ENCODE assay signal across 21 cellular contexts in the genomic region with DNA sequence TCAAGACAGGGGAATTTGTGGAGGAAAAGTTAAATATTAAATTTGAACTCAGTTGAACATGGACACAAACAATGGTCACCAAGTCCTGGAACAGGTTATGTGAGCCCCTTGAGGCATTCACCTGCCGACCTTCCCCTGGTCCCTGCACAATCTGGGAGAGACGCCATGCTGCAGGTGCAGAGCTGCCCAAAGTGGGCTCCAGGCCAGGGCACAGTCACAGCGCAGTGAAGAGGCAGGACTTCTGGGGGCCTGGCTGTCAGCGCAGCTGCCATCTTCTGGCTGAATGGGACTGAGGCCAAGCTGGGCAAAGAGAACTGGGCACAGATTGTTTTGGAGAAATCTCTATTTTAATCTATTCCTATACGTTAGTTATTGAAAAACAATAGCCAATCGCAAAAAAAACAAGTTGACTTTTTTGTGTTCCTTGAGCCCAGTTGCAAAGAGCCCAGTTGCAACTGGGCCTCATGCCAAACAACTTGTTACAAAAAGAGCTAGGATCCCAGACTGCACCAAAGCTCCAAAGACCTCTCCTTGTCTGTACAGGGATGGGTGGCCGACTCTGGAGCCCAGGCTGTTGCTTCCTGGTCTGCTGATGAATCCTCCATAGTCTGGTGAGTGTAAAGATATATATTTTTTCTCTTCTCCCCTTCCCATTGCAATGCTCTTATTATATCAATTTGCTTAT. TPM values are rescaled to one million over a fixed set of nuclear protein-coding genes. Genes with fewer than 3 reads are reported as not detected.
DNase-seq lines count a peak whose midpoint lies in the region; ATAC-seq and TF ChIP-seq lines count a peak whose summit lies in the region.
"Had no signal": no experiment of that assay in that cellular context is flagged by ENCODE, and none has a peak within 500 bp of the region (broad histone marks: within the 10 kb centered on the region; RNA-seq: fewer than 3 reads in every experiment).

No MANE protein-coding gene starts in this region.

- no peaks in the 10 kb centered on the region for H3K4me1 Mint-ChIP-seq in activated CD4-positive, alpha-beta T cell treated with anti-CD3 and anti-CD28 coated beads, Interleukin-2, amount 10 ng/mL, durations not matched to agents 24 days and 14 days
- H3K4me1 Mint-ChIP-seq in memory B cell = peaks cover 16% of the 10 kb centered on the region

- no peak for TF ChIP-seq CTCF in thyroid gland (IDR thresholded peaks at IDR 0.05)
- TF ChIP-seq CTCF in omental fat pad (IDR thresholded peaks at IDR 0.05) = no peak

- peaks cover 26% of the 10 kb centered on the region for H3K9me3 Mint-ChIP-seq in activated CD4-positive, alpha-beta T cell treated with anti-CD3 and anti-CD28 coated beads, Interleukin-2, amount 10 ng/mL, durations not matched to agents 24 days and 14 days
- H3K9me3 Mint-ChIP-seq in memory B cell = peaks cover 11% of the 10 kb centered on the region

- peaks cover 24 to 29% of the 10 kb centered on the region in 2 donors for H3K4me1 ChIP-seq in thyroid gland

- ATAC-seq in memory B cell (ENCODE audit: low read depth) (no peak), omental fat pad (ENCODE audit: low FRiP score) (no peak), GM18511 (IDR thresholded peaks at IDR 0.05; ENCODE audit: unreplicated experiment) (no peak), HG03457 (IDR thresholded peaks at IDR 0.05; ENCODE audit: unreplicated experiment) (no peak)

- H3K27ac ChIP-seq in thyroid gland = no peak overlapping the region

- peak; percentile 26 for DNase-seq in activated CD4-positive, alpha-beta T cell treated with anti-CD3 and anti-CD28 coated beads, Interleukin-2, amount 10 ng/mL, durations not matched to agents 24 days and 14 days
- DNase-seq in activated CD4-positive, alpha-beta T cell treated with anti-CD3 and anti-CD28 coated beads, Interleukin-2, amount 50 U/mL, for 4 hours = no peak
- DNase-seq in NCI-H774 (lab: John Stamatoyannopoulos, UW) = peak; percentile 58
- DNase-seq in memory B cell (ENCODE audit: low spot score in 2 of 2) = no peak
- DNase-seq in thyroid gland = peak; percentile 57 to 64
- no peak for DNase-seq in omental fat pad (ENCODE audit: low spot score)
- DNase-seq: activated naive CD4-positive, alpha-beta T cell; effector CD8-positive, alpha-beta T cell; H9; IMR-90; MM.1S; NCI-H1694 treated with DMSO at 0.1 percent for 48 hours; NCI-H510A; occipital lobe; sigmoid colon; stimulated activated naive CD4-positive, alpha-beta T cell treated with Interleukin-2 at 50 U/mL for 16 hours; transverse colon had no signal

- no peak overlapping the region for H3K4me3 ChIP-seq in thyroid gland (replicated peaks in 1 of 3)
- H3K4me3 ChIP-seq: BLaER1 treated with 17β-estradiol and CSF1 and Interleukin-3, amounts not matched to agents 10 nM and 100 nM had no signal

- no peaks in the 10 kb centered on the region for H3K36me3 ChIP-seq in thyroid gland
- H3K36me3 ChIP-seq: transverse colon had no signal

- intact Hi-C loops in activated CD4-positive, alpha-beta T cell treated with anti-CD3 and anti-CD28 coated beads, Interleukin-2, amount 10 ng/mL, durations not matched to agents 24 days and 14 days (cut with micrococcal nuclease) = loop anchor here (10.0 kb wide), 1 partner anchor 482 kb away; the partner anchor contains the start of gene ZNF431
- intact Hi-C loops in thyroid gland (cut with DNase I) = no loop called here

- no peak for TF ChIP-seq POLR2A in thyroid gland (IDR thresholded peaks at IDR 0.05)

- no peak overlapping the region for H3K27ac Mint-ChIP-seq in activated CD4-positive, alpha-beta T cell treated with anti-CD3 and anti-CD28 coated beads, Interleukin-2, amount 10 ng/mL, durations not matched to agents 24 days and 14 days
- H3K27ac Mint-ChIP-seq in memory B cell = no peak overlapping the region

- no peaks in the 10 kb centered on the region for H3K27me3 ChIP-seq in thyroid gland
- H3K27me3 ChIP-seq: BLaER1 treated with 17β-estradiol and CSF1 and Interleukin-3, amounts not matched to agents 10 nM and 100 nM; esophagus muscularis mucosa; sigmoid colon; transverse colon had no signal

- H3K36me3 Mint-ChIP-seq in activated CD4-positive, alpha-beta T cell treated with anti-CD3 and anti-CD28 coated beads, Interleukin-2, amount 10 ng/mL, durations not matched to agents 24 days and 14 days (ENCODE audit: low read depth) = peaks cover 21% of the 10 kb centered on the region
- peaks cover 19% of the 10 kb centered on the region for H3K36me3 Mint-ChIP-seq in memory B cell

- no peaks in the 10 kb centered on the region for H3K27me3 Mint-ChIP-seq in activated CD4-positive, alpha-beta T cell treated with anti-CD3 and anti-CD28 coated beads, Interleukin-2, amount 10 ng/mL, durations not matched to agents 24 days and 14 days
- no peaks in the 10 kb centered on the region for H3K27me3 Mint-ChIP-seq in memory B cell

- no peaks in the 10 kb centered on the region for H3K9me3 ChIP-seq in thyroid gland
- H3K9me3 ChIP-seq: esophagus muscularis mucosa, transverse colon had no signal

- WGBS in thyroid gland, 2 donors = 48 to 77% methylated on average over 5 to 7 of the region's 7 CpGs

- no peak overlapping the region for H3K4me3 Mint-ChIP-seq in activated CD4-positive, alpha-beta T cell treated with anti-CD3 and anti-CD28 coated beads, Interleukin-2, amount 10 ng/mL, durations not matched to agents 24 days and 14 days
- H3K4me3 Mint-ChIP-seq in memory B cell = peak overlapping the region; percentile 21
- H3K4me3 Mint-ChIP-seq: H9 had no signal

RNA-seq across cellular contexts. Expression of gene ZNF626, which starts 1.2 kb away (rescaled TPM):
- 1.7 and 2.7 TPM in 2 replicates for total RNA-seq in activated CD4-positive, alpha-beta T cell treated with anti-CD3 and anti-CD28 coated beads, Interleukin-2, amount 10 ng/mL, durations not matched to agents 24 days and 14 days
- total RNA-seq in thyroid gland (10 to 100 TPM; 31.1 to 50.7 (median 45.0) TPM), omental fat pad (10 to 100 TPM in 3 of 4 donors, 1 to 10 TPM in 1; 7.8 to 15.7 (median 13.3) TPM)

Comparison
In these comparisons a context has a peak if more than half of its experiments do, and no peak if none do; other contexts are left out.
1. DNase-seq: peak in activated CD4-positive, alpha-beta T cell treated with anti-CD3 and anti-CD28 coated beads, Interleukin-2, amount 10 ng/mL, durations not matched to agents 24 days and 14 days (single experiment), NCI-H774 (single experiment) and thyroid gland (2 of 2); none in activated CD4-positive, alpha-beta T cell treated with anti-CD3 and anti-CD28 coated beads, Interleukin-2, amount 50 U/mL, for 4 hours (0 of 2), memory B cell (0 of 2) and omental fat pad (single experiment).